In genomic region chr17:58083491-58084316, GRCh38 we compare ENCODE assay signal across 8 cellular contexts. TPM values are rescaled to one million over a fixed set of nuclear protein-coding genes. Genes with fewer than 3 reads are reported as not detected.
DNase-seq lines count a peak whose midpoint lies in the region; ATAC-seq and TF ChIP-seq lines count a peak whose summit lies in the region.

No MANE protein-coding gene starts in this region.

- no peak overlapping the region for H3K27ac ChIP-seq in AG04450 (ENCODE audit: low read depth, low read length)
- H3K27ac ChIP-seq in RWPE2 (ENCODE audit: poor library complexity, severe bottlenecking), result peak overlapping the region; percentile 45
- H3K27ac ChIP-seq in trophoblast cell (ENCODE audit: low read depth, low read length), result peak overlapping the region; percentile 29
- H3K27ac ChIP-seq in transverse colon, result peak overlapping the region; percentile 94 to 100 (median 98)

- in situ Hi-C loops in transverse colon (cut with MboI; ENCODE audit: low pct_ligation_motif_present in 1 of 4, low pct_unique_long_range_greater_than_20kb in 1 of 4, low sequenced_read_pairs in 3 of 4), result loop anchor here in 1 of 4 donors (25.0 kb wide), 2 partner anchors 96 to 221 kb away; partner anchors contain the start of genes MRPS23 and VEZF1

- H3K79me1 ChIP-seq in trophoblast cell (ENCODE audit: low read length), result peaks cover 16% of the 10 kb centered on the region

- no peaks in the 10 kb centered on the region for H3K9me3 ChIP-seq in AG04450 (ENCODE audit: control insufficient read depth, insufficient read depth, low read length)
- H3K9me3 ChIP-seq in RWPE2 (ENCODE audit: severe bottlenecking), result no peaks in the 10 kb centered on the region
- peaks cover 1% of the 10 kb centered on the region for H3K9me3 ChIP-seq in trophoblast cell (ENCODE audit: insufficient read depth, low read depth, low read length)
- no peaks in the 10 kb centered on the region for H3K9me3 ChIP-seq in transverse colon

- H4K12ac ChIP-seq in trophoblast cell (ENCODE audit: low read depth, low read length), result no peak overlapping the region

- H3K36me3 ChIP-seq in RWPE2 (ENCODE audit: low read depth), result peaks cover 39% of the 10 kb centered on the region
- peaks cover 20 to 25% of the 10 kb centered on the region in 2 experiments for H3K36me3 ChIP-seq in trophoblast cell (ENCODE audit: control insufficient read depth in 1 of 2, insufficient read depth in 2 of 2, low read length in 2 of 2)
- no peaks in the 10 kb centered on the region for H3K36me3 ChIP-seq in transverse colon

- H4K91ac ChIP-seq in trophoblast cell (ENCODE audit: low read depth, low read length), result peak overlapping the region; percentile 65

- POLR2A ChIA-PET in AG04450 (lab: Yijun Ruan, JAX), result interaction anchor here (0.6 to 3.2 kb wide), 11 partner anchors 8 to 557 kb away, joined by 3 to 44 read pairs (median 4); partner anchors contain the start of genes SRSF1 and SUPT4H1

- CTCF ChIA-PET in AG04450 (lab: Charles Lee), result interaction anchor here (0.6 kb wide), 1 partner anchor 301 kb away, joined by 8 read pairs; no protein-coding TSS in a partner anchor

- H4K8ac ChIP-seq in trophoblast cell (ENCODE audit: low read depth, low read length), result peak overlapping the region; percentile 2

- peak overlapping the region; percentile 65 for H3K4ac ChIP-seq in trophoblast cell (ENCODE audit: low read depth, low read length)

- H3K9ac ChIP-seq in trophoblast cell (ENCODE audit: low read length), result peak overlapping the region; percentile 89

- intact Hi-C loops in Right ventricle myocardium inferior (cut with DNase I), result loop anchor here (1.0 to 2.0 kb wide), 2 partner anchors 29 to 76 kb away; partner anchors contain the start of gene SRSF1
- intact Hi-C loops in transverse colon (cut with DNase I; ENCODE audit: low total_unique reads), result loop anchor here (5.0 to 10.0 kb wide), 2 partner anchors 76 to 229 kb away; partner anchors contain the start of genes MRPS23 and SRSF1

- H3K4me1 ChIP-seq in RWPE2 (ENCODE audit: insufficient read depth, poor library complexity, severe bottlenecking) (peaks cover 11% of the 10 kb centered on the region), trophoblast cell (ENCODE audit: control insufficient read depth in 1 of 2, insufficient read depth in 2 of 2, low read length in 2 of 2) (peaks cover 16 to 18% of the 10 kb centered on the region in 2 experiments), transverse colon (peaks cover 25 to 42% (median 27%) of the 10 kb centered on the region in 4 donors)

- H3K23ac ChIP-seq in trophoblast cell (ENCODE audit: low read length), result no peak overlapping the region

- H3K79me2 ChIP-seq in trophoblast cell (ENCODE audit: control insufficient read depth, insufficient read depth, low read length, poor library complexity), result peaks cover 28% of the 10 kb centered on the region

- H3K4me2 ChIP-seq in trophoblast cell (ENCODE audit: low read length), result peak overlapping the region; percentile 80

- peak overlapping the region; percentile 9 for H2AFZ ChIP-seq in trophoblast cell (ENCODE audit: insufficient read depth, low read length, poor library complexity)

- peak overlapping the region; percentile 70 for H2BK5ac ChIP-seq in trophoblast cell (ENCODE audit: low read depth, low read length, poor library complexity)

- H3K18ac ChIP-seq in trophoblast cell (ENCODE audit: low read length), result peak overlapping the region; percentile 10

- no peak overlapping the region for H2BK12ac ChIP-seq in trophoblast cell (ENCODE audit: low read length)

- H3K27me3 ChIP-seq in AG04450 (ENCODE audit: control insufficient read depth, insufficient read depth, low read length) (peaks cover 10% of the 10 kb centered on the region), RWPE2 (ENCODE audit: insufficient read depth, poor library complexity, severe bottlenecking) (no peaks in the 10 kb centered on the region), trophoblast cell (ENCODE audit: insufficient read depth, low read length) (no peaks in the 10 kb centered on the region), transverse colon (no peaks in the 10 kb centered on the region)

- WGBS in trophoblast cell (ENCODE audit: extremely low coverage, insufficient coverage, insufficient read length), result no CpG with 5 or more reads among the region's 92 CpGs
- 0% methylated on average over 44 of the region's 92 CpGs; no CpG with 5 or more reads in 1 of the 2 donors for WGBS in transverse colon (ENCODE audit: low coverage in 1 of 2), 2 donors

- peak overlapping the region; percentile 79 for H2BK120ac ChIP-seq in trophoblast cell (ENCODE audit: insufficient read depth, low read length, poor library complexity)

- no peak for DNase-seq in AG04450 (ENCODE audit: low read depth, low spot score)
- DNase-seq in RWPE2 (ENCODE audit: low spot score), result no peak
- DNase-seq in activated naive CD4-positive, alpha-beta T cell treated with Interleukin-2 at 50 U/mL for 16 hours, result peak; percentile 76
- peak; percentile 81 for DNase-seq in Right ventricle myocardium inferior (ENCODE audit: missing footprints)
- DNase-seq in trophoblast cell, result peak; percentile 18 to 41
- peak; percentile 74 for DNase-seq in transverse colon

- ATAC-seq in GM18909 (IDR thresholded peaks at IDR 0.05; ENCODE audit: poor library complexity, unreplicated experiment), result peak; percentile 59
- peak; percentile 39 for ATAC-seq in HG03159 (IDR thresholded peaks at IDR 0.05; ENCODE audit: unreplicated experiment)
- peak; percentile 45 for ATAC-seq in RWPE2 (ENCODE audit: low read depth)
- ATAC-seq in Right ventricle myocardium inferior, result peak; percentile 77

- peak overlapping the region; percentile 70 for H3K14ac ChIP-seq in trophoblast cell (ENCODE audit: low read length)

- TF ChIP-seq POLR2A in transverse colon (IDR thresholded peaks at IDR 0.05), result peak; percentile 28

- H3K4me3 ChIP-seq in AG04450 (ENCODE audit: low read depth, low read length) (peak overlapping the region; percentile 79), RWPE2 (ENCODE audit: severe bottlenecking) (peak overlapping the region; percentile 94), trophoblast cell (ENCODE audit: low read depth, low read length) (peak overlapping the region; percentile 99), transverse colon (peak overlapping the region; percentile 81 to 100 (median 96))

- TF ChIP-seq CTCF in AG04450 (IDR thresholded peaks at IDR 0.05; ENCODE audit: low read depth, low read length), result no peak
- TF ChIP-seq CTCF in RWPE2 (IDR thresholded peaks at IDR 0.05; ENCODE audit: poor library complexity, severe bottlenecking), result no peak
- no peak for TF ChIP-seq CTCF in transverse colon (IDR thresholded peaks at IDR 0.05)

- no peak overlapping the region for H2AK5ac ChIP-seq in trophoblast cell (ENCODE audit: low read length)

- TF ChIP-seq EP300 in transverse colon (IDR thresholded peaks at IDR 0.05; ENCODE audit: low read depth), result no peak

RNA-seq across cellular contexts. Expression of gene DYNLL2, which starts 0.5 kb away (rescaled TPM):
- polyA plus RNA-seq in AG04450 (2011; rRNA removed), result 16.7 and 18.2 TPM in 2 replicates
- 12.6 and 16.1 TPM in 2 replicates for polyA minus RNA-seq in AG04450 (2011; rRNA and poly(A)+ RNA removed)
- total RNA-seq in Right ventricle myocardium inferior (81.4 TPM), transverse colon (10 to 100 TPM; 12.3 to 26.2 (median 22.7) TPM)
- 20.6 and 21.7 TPM in 2 replicates for polyA plus RNA-seq in trophoblast cell (2013)

Comparison
In these comparisons a context has a peak if more than half of its experiments do, and no peak if none do; other contexts are left out.
1. DNase-seq: peak in activated naive CD4-positive, alpha-beta T cell treated with Interleukin-2 at 50 U/mL for 16 hours (single experiment), Right ventricle myocardium inferior (single experiment), trophoblast cell (2 of 2) and transverse colon (single experiment); none in AG04450 (single experiment) and RWPE2 (single experiment).
2. Peak in every context shown above with its lines, with median percentiles within 50 percentile points of each other: H3K4me3 ChIP-seq and ATAC-seq.